Comparison of ENCODE assay signal across 4 cellular contexts in genomic region chr19:54040003-54040402, GRCh38.
TF ChIP-seq lines count a peak whose summit lies in the region.

No MANE protein-coding gene starts in this region.

TF ChIP-seq in HepG2, 621 proteins besides CTCF, POLR2A, EP300 and RAD21 (continues in another document):
- TF ChIP-seq, protein P1, sequence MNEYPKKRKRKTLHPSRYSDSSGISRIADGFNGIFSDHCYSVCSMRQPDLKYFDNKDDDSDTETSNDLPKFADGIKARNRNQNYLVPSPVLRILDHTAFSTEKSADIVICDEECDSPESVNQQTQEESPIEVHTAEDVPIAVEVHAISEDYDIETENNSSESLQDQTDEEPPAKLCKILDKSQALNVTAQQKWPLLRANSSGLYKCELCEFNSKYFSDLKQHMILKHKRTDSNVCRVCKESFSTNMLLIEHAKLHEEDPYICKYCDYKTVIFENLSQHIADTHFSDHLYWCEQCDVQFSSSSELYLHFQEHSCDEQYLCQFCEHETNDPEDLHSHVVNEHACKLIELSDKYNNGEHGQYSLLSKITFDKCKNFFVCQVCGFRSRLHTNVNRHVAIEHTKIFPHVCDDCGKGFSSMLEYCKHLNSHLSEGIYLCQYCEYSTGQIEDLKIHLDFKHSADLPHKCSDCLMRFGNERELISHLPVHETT (CRISPR knock-in tag; conservative IDR thresholded peaks at IDR 0.05): no peak

TF ChIP-seq in GM23338, 12 proteins besides CTCF, POLR2A, EP300 and RAD21 (continues in another document):
- TF ChIP-seq POLR2AphosphoS5 (IDR thresholded peaks at IDR 0.05; ENCODE audit: low read depth) (no peak), NANOG (IDR thresholded peaks at IDR 0.05; ENCODE audit: borderline replicate concordance) (no peak), STAT1 (IDR thresholded peaks at IDR 0.05; ENCODE audit: unreplicated experiment) (no peak), CREB1 (CRISPR knock-in tag; IDR thresholded peaks at IDR 0.05; ENCODE audit: low read depth) (no peak), ZNF114 (CRISPR knock-in tag; IDR thresholded peaks at IDR 0.05) (no peak)
- TF ChIP-seq, protein P2, sequence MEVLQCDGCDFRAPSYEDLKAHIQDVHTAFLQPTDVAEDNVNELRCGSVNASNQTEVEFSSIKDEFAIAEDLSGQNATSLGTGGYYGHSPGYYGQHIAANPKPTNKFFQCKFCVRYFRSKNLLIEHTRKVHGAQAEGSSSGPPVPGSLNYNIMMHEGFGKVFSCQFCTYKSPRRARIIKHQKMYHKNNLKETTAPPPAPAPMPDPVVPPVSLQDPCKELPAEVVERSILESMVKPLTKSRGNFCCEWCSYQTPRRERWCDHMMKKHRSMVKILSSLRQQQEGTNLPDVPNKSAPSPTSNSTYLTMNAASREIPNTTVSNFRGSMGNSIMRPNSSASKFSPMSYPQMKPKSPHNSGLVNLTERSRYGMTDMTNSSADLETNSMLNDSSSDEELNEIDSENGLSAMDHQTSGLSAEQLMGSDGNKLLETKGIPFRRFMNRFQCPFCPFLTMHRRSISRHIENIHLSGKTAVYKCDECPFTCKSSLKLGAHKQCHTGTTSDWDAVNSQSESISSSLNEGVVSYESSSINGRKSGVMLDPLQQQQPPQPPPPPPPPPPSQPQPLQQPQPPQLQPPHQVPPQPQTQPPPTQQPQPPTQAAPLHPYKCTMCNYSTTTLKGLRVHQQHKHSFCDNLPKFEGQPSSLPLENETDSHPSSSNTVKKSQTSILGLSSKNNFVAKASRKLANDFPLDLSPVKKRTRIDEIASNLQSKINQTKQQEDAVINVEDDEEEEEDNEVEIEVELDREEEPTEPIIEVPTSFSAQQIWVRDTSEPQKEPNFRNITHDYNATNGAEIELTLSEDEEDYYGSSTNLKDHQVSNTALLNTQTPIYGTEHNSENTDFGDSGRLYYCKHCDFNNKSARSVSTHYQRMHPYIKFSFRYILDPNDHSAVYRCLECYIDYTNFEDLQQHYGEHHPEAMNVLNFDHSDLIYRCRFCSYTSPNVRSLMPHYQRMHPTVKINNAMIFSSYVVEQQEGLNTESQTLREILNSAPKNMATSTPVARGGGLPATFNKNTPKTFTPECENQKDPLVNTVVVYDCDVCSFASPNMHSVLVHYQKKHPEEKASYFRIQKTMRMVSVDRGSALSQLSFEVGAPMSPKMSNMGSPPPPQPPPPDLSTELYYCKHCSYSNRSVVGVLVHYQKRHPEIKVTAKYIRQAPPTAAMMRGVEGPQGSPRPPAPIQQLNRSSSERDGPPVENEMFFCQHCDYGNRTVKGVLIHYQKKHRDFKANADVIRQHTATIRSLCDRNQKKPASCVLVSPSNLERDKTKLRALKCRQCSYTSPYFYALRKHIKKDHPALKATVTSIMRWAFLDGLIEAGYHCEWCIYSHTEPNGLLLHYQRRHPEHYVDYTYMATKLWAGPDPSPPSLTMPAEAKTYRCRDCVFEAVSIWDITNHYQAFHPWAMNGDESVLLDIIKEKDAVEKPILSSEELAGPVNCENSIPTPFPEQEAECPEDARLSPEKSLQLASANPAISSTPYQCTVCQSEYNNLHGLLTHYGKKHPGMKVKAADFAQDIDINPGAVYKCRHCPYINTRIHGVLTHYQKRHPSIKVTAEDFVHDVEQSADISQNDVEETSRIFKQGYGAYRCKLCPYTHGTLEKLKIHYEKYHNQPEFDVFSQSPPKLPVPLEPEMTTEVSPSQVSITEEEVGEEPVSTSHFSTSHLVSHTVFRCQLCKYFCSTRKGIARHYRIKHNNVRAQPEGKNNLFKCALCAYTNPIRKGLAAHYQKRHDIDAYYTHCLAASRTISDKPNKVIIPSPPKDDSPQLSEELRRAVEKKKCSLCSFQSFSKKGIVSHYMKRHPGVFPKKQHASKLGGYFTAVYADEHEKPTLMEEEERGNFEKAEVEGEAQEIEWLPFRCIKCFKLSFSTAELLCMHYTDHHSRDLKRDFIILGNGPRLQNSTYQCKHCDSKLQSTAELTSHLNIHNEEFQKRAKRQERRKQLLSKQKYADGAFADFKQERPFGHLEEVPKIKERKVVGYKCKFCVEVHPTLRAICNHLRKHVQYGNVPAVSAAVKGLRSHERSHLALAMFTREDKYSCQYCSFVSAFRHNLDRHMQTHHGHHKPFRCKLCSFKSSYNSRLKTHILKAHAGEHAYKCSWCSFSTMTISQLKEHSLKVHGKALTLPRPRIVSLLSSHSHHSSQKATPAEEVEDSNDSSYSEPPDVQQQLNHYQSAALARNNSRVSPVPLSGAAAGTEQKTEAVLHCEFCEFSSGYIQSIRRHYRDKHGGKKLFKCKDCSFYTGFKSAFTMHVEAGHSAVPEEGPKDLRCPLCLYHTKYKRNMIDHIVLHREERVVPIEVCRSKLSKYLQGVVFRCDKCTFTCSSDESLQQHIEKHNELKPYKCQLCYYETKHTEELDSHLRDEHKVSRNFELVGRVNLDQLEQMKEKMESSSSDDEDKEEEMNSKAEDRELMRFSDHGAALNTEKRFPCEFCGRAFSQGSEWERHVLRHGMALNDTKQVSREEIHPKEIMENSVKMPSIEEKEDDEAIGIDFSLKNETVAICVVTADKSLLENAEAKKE (CRISPR knock-in tag; IDR thresholded peaks at IDR 0.05): no peak

TF ChIP-seq in HEK293T, 16 proteins besides CTCF, POLR2A, EP300 and RAD21:
- TF ChIP-seq FOXM1 (IDR thresholded peaks at IDR 0.05; ENCODE audit: borderline replicate concordance) (no peak), ELF4 (IDR thresholded peaks at IDR 0.05) (no peak), NFRKB (IDR thresholded peaks at IDR 0.05) (no peak), L3MBTL2 (conservative IDR thresholded peaks at IDR 0.05) (no peak), HDGF (IDR thresholded peaks at IDR 0.05; ENCODE audit: borderline replicate concordance) (no peak), CTBP1 (IDR thresholded peaks at IDR 0.05; ENCODE audit: borderline replicate concordance) (no peak), LEF1 (IDR thresholded peaks at IDR 0.05; ENCODE audit: borderline replicate concordance) (no peak), ZNF384 (IDR thresholded peaks at IDR 0.05) (peak; percentile 48; the same call in 1 of the 2 replicates)

TF ChIP-seq in K562, 482 proteins besides CTCF, POLR2A, EP300 and RAD21:
- TF ChIP-seq ZBTB40 (IDR thresholded peaks at IDR 0.05) (peak; percentile 88), ZBTB40 (CRISPR knock-in tag; IDR thresholded peaks at IDR 0.05) (peak; percentile 62), KAT7 (CRISPR knock-in tag; IDR thresholded peaks at IDR 0.05; ENCODE audit: borderline replicate concordance) (no peak), FOSL1 (tag; conservative IDR thresholded peaks at IDR 0.05) (no peak), RBM39 (optimal IDR thresholded peaks at IDR 0.05; ENCODE audit: low read depth, low read length) (no peak), ATF1 (CRISPR knock-in tag; IDR thresholded peaks at IDR 0.05) (no peak), ATF1 (tag; IDR thresholded peaks at IDR 0.05) (no peak), SMARCA5 (IDR thresholded peaks at IDR 0.05) (no peak), FOXK2 (conservative IDR thresholded peaks at IDR 0.05 in 1 of 2, IDR thresholded peaks at IDR 0.05 in 1 of 2; ENCODE audit: low read depth in 2 of 2) (no peak), ZNF316 (IDR thresholded peaks at IDR 0.05) (no peak)
